In genomic region chr3:70358978-70359580, GRCh38 we compare ENCODE assay signal across 8 cellular contexts. TPM values are rescaled to one million over a fixed set of nuclear protein-coding genes. Genes with fewer than 3 reads are reported as not detected.
A peak's percentile ranks its signal among the peaks of the same experiment; 100 is the strongest.
DNase-seq lines count a peak whose midpoint lies in the region; ATAC-seq and TF ChIP-seq lines count a peak whose summit lies in the region.

No MANE protein-coding gene starts in this region.

- no peak overlapping the region for H2BK5ac ChIP-seq in mesenchymal stem cell (ENCODE audit: low read depth, low read length, poor library complexity, severe bottlenecking)

- ATAC-seq in GM18861 (IDR thresholded peaks at IDR 0.05; ENCODE audit: unreplicated experiment), result no peak

- peak; percentile 37 to 40 for DNase-seq in NOMO-1 (lab: John Stamatoyannopoulos, UW; ENCODE audit: unreplicated experiment in 2 of 2)
- DNase-seq in NOMO-1 treated with dmso at 0.1 percent for 144 hours (lab: John Stamatoyannopoulos, UW; ENCODE audit: unreplicated experiment), result no peak
- DNase-seq in brain microvascular endothelial cell, result peak; percentile 48
- DNase-seq in mesenchymal stem cell, result peak; percentile 12
- no peak for DNase-seq in NCI-H2227 (lab: John Stamatoyannopoulos, UW; ENCODE audit: unreplicated experiment)
- DNase-seq in NCI-H1694 (lab: John Stamatoyannopoulos, UW), result no peak

- no peak overlapping the region for H2AFZ ChIP-seq in Loucy (ENCODE audit: low read length)
- no peak overlapping the region for H2AFZ ChIP-seq in mesenchymal stem cell (ENCODE audit: low read depth, low read length)

- no peaks in the 10 kb centered on the region for H4K20me1 ChIP-seq in Loucy (ENCODE audit: insufficient read depth, low read length, poor library complexity, severe bottlenecking)

- H3K27ac ChIP-seq in brain microvascular endothelial cell (no peak overlapping the region), mesenchymal stem cell (ENCODE audit: low read length, poor library complexity, severe bottlenecking) (no peak overlapping the region)

- no peak overlapping the region for H3K4ac ChIP-seq in mesenchymal stem cell (ENCODE audit: low read depth in 1 of 2, low read length in 2 of 2)

- H2BK15ac ChIP-seq in mesenchymal stem cell (ENCODE audit: low read depth, poor library complexity, severe bottlenecking), result no peak overlapping the region

- no peaks in the 10 kb centered on the region for H3K9me2 ChIP-seq in Loucy (replicated peaks; ENCODE audit: low read depth, low read length)

- H3K14ac ChIP-seq in mesenchymal stem cell (ENCODE audit: low read length in 2 of 2), result no peak overlapping the region

- WGBS in mesenchymal stem cell, result 33% methylated on average over 1 of the region's 3 CpGs

- H3K79me2 ChIP-seq in Loucy (ENCODE audit: insufficient read depth, low read length), result no peaks in the 10 kb centered on the region

- H3K9me3 ChIP-seq in Loucy (ENCODE audit: insufficient read depth, low read depth, low read length), result no peaks in the 10 kb centered on the region
- H3K9me3 ChIP-seq in mesenchymal stem cell (ENCODE audit: control insufficient read depth, low read length), result peaks cover 4% of the 10 kb centered on the region

- H3K36me3 ChIP-seq in Loucy (ENCODE audit: insufficient read depth, low read length) (no peaks in the 10 kb centered on the region), brain microvascular endothelial cell (replicated peaks) (no peaks in the 10 kb centered on the region), mesenchymal stem cell (ENCODE audit: control insufficient read depth in 1 of 2, insufficient read depth in 2 of 2, low read depth in 1 of 2, low read length in 2 of 2) (no peaks in the 10 kb centered on the region)

- in situ Hi-C loops in brain microvascular endothelial cell (cut with HindIII; ENCODE audit: low pct_ligation_motif_present, low sequenced_read_pairs), result no loop called here

- no peak overlapping the region for H2AK5ac ChIP-seq in mesenchymal stem cell (ENCODE audit: low read length, severe bottlenecking)

- H3K27me3 ChIP-seq in Loucy (ENCODE audit: insufficient read depth, low read length, poor library complexity, severe bottlenecking), result no peaks in the 10 kb centered on the region
- no peaks in the 10 kb centered on the region for H3K27me3 ChIP-seq in brain microvascular endothelial cell (replicated peaks)
- H3K27me3 ChIP-seq in mesenchymal stem cell (ENCODE audit: control insufficient read depth in 1 of 2, insufficient read depth in 1 of 2, low read length in 2 of 2), result no peaks in the 10 kb centered on the region

- no peak overlapping the region for H3K18ac ChIP-seq in mesenchymal stem cell (ENCODE audit: low read depth in 1 of 2, low read length in 2 of 2)

- no peaks in the 10 kb centered on the region for H3K4me1 ChIP-seq in Loucy (ENCODE audit: insufficient read depth, low read length, poor library complexity, severe bottlenecking)
- H3K4me1 ChIP-seq in mesenchymal stem cell (ENCODE audit: control insufficient read depth, insufficient read depth, low read depth, low read length), result no peaks in the 10 kb centered on the region

- no peaks in the 10 kb centered on the region for H3F3A ChIP-seq in Loucy (ENCODE audit: low read depth)

- H3K4me2 ChIP-seq in Loucy (ENCODE audit: low read depth, low read length, poor library complexity, severe bottlenecking) (no peak overlapping the region), mesenchymal stem cell (ENCODE audit: low read length, poor library complexity, severe bottlenecking) (no peak overlapping the region)

- H3K23ac ChIP-seq in mesenchymal stem cell (ENCODE audit: low read length in 2 of 2), result no peak overlapping the region

- H4K8ac ChIP-seq in mesenchymal stem cell (ENCODE audit: low read length), result no peak overlapping the region

- no peak overlapping the region for H3K9ac ChIP-seq in Loucy (ENCODE audit: low read depth, low read length, poor library complexity, severe bottlenecking)
- no peak overlapping the region for H3K9ac ChIP-seq in mesenchymal stem cell (ENCODE audit: low read length)

- TF ChIP-seq CTCF in Loucy (conservative IDR thresholded peaks at IDR 0.05; ENCODE audit: low read length), result peak; percentile 86
- TF ChIP-seq CTCF in brain microvascular endothelial cell (IDR thresholded peaks at IDR 0.05; ENCODE audit: low read depth, low read length, missing control alignments), result peak; percentile 61

- no peak overlapping the region for H2BK12ac ChIP-seq in mesenchymal stem cell (ENCODE audit: low read length in 2 of 2)

- H4K91ac ChIP-seq in mesenchymal stem cell (ENCODE audit: low read length), result no peak overlapping the region

- H3K4me3 ChIP-seq in Loucy (ENCODE audit: low read length, poor library complexity, severe bottlenecking) (no peak overlapping the region), brain microvascular endothelial cell (ENCODE audit: low read depth, low read length) (no peak overlapping the region), mesenchymal stem cell (ENCODE audit: insufficient read depth in 1 of 2, low read depth in 1 of 2, low read length in 2 of 2) (no peak overlapping the region)

- H2BK120ac ChIP-seq in mesenchymal stem cell (ENCODE audit: low read depth, low read length), result no peak overlapping the region

- no peaks in the 10 kb centered on the region for H3K79me1 ChIP-seq in mesenchymal stem cell (replicated peaks; ENCODE audit: low read length, poor library complexity, severe bottlenecking)

RNA-seq across cellular contexts. Expression of gene MDFIC2, which starts 46.6 kb away (rescaled TPM):
- not detected for polyA plus RNA-seq in mesenchymal stem cell (2013, experiment 1 of 2)
- not detected for polyA plus RNA-seq in mesenchymal stem cell (2013, experiment 2 of 2)

Comparison
In these comparisons a context has a peak if more than half of its experiments do, and no peak if none do; other contexts are left out.
1. DNase-seq: peak in NOMO-1 (2 of 2), brain microvascular endothelial cell (single experiment) and mesenchymal stem cell (single experiment); none in NOMO-1 treated with dmso at 0.1 percent for 144 hours (single experiment), NCI-H2227 (single experiment) and NCI-H1694 (single experiment).